1 cellular context compared by ENCODE assay signal in genomic region chr12:75833268-75833667, GRCh38.
A peak's percentile ranks its signal among the peaks of the same experiment; 100 is the strongest.
TF ChIP-seq lines count a peak whose summit lies in the region.

No MANE protein-coding gene starts in this region.

TF ChIP-seq in K562, 482 proteins besides CTCF, POLR2A, EP300 and RAD21:
- TF ChIP-seq PTBP1 (IDR thresholded peaks at IDR 0.05; ENCODE audit: low read depth, low read length) (no peak), ZNF512 (tag; IDR thresholded peaks at IDR 0.05) (0 out of 2 replicates have a peak, but pooled peaks have one; percentile 15)
